37 cellular contexts compared by ENCODE assay signal in genomic region chr2:240446618-240447175, GRCh38.
"Had no signal": no experiment of that assay in that cellular context is flagged by ENCODE, and none has a peak within 500 bp of the region (broad histone marks: within the 10 kb centered on the region; RNA-seq: fewer than 3 reads in every experiment).

No MANE protein-coding gene starts in this region.

- H3K4me1 Mint-ChIP-seq: activated CD4-positive, alpha-beta memory T cell treated with anti-CD3 and anti-CD28 coated beads, Interleukin-2, amount 10 ng/mL, durations not matched to agents 7 days and 5 days; activated CD4-positive, alpha-beta T cell treated with anti-CD3 and anti-CD28 coated beads, Interleukin-2, amount 10 ng/mL, durations not matched to agents 24 days and 14 days; activated CD8-positive, alpha-beta memory T cell treated with anti-CD3 and anti-CD28 coated beads, Interleukin-2, amount 10 ng/mL, durations not matched to agents 7 days and 5 days; activated naive CD4-positive, alpha-beta T cell treated with anti-CD3 and anti-CD28 coated beads, Interleukin-2, amount 10 ng/mL, durations not matched to agents 7 days and 5 days; activated naive CD4-positive, alpha-beta T cell treated with anti-CD3 and anti-CD28 coated beads, Interleukin-2, amount 50 U/mL, for 24 hours; activated naive CD8-positive, alpha-beta T cell treated with anti-CD3 and anti-CD28 coated beads, Interleukin-2, amount 10 ng/mL, durations not matched to agents 7 days and 5 days; activated naive CD8-positive, alpha-beta T cell treated with anti-CD3 and anti-CD28 coated beads, Interleukin-2, amount 50 U/mL, for 24 hours had no signal

- H3K27ac ChIP-seq: ascending aorta, body of pancreas, brain microvascular endothelial cell, breast epithelium, VCaP had no signal

- H3K36me3 Mint-ChIP-seq: activated CD8-positive, alpha-beta memory T cell treated with anti-CD3 and anti-CD28 coated beads, Interleukin-2, amount 10 ng/mL, durations not matched to agents 7 days and 5 days; activated naive CD4-positive, alpha-beta T cell treated with anti-CD3 and anti-CD28 coated beads, Interleukin-2, amount 10 ng/mL, durations not matched to agents 7 days and 5 days; activated naive CD4-positive, alpha-beta T cell treated with anti-CD3 and anti-CD28 coated beads, Interleukin-2, amount 50 U/mL, for 24 hours; activated naive CD8-positive, alpha-beta T cell; activated naive CD8-positive, alpha-beta T cell treated with anti-CD3 and anti-CD28 coated beads, Interleukin-2, amount 10 ng/mL, durations not matched to agents 7 days and 5 days had no signal

- H3K9me3 Mint-ChIP-seq: activated B cell treated with CpG ODN at 0.5 μM for 24 hours; activated CD4-positive, alpha-beta memory T cell treated with anti-CD3 and anti-CD28 coated beads, Interleukin-2, amount 10 ng/mL, durations not matched to agents 7 days and 5 days; activated CD4-positive, alpha-beta T cell treated with anti-CD3 and anti-CD28 coated beads, Interleukin-2, amount 10 ng/mL, durations not matched to agents 24 days and 14 days; activated naive CD4-positive, alpha-beta T cell treated with anti-CD3 and anti-CD28 coated beads, Interleukin-2, amount 10 ng/mL, durations not matched to agents 7 days and 5 days; activated naive CD4-positive, alpha-beta T cell treated with anti-CD3 and anti-CD28 coated beads, Interleukin-2, amount 50 U/mL, for 24 hours; activated naive CD8-positive, alpha-beta T cell treated with anti-CD3 and anti-CD28 coated beads, Interleukin-2, amount 10 ng/mL, durations not matched to agents 7 days and 5 days; activated naive CD8-positive, alpha-beta T cell treated with anti-CD3 and anti-CD28 coated beads, Interleukin-2, amount 50 U/mL, for 24 hours; activated T-cell treated with anti-CD3 and anti-CD28 coated beads, Interleukin-2, amount 50 U/mL, for 24 hours; activated T-helper 2 cell treated with anti-CD3 and anti-CD28 coated beads, Interferon-gamma antibody, Interleukin-2, Interleukin-4, amounts not matched to agents 10 μg/mL and 5 μg/mL and 100 μg/mL, durations not matched to agents 14 hours and 24 hours and 36 hours; central memory CD8-positive, alpha-beta T cell; T-helper 1 cell treated with Interleukin-12 subunit alpha and Interleukin-12 subunit beta and Interleukin-4 antibody, amounts not matched to agents 30 μg/mL and 1 μg/mL, for 36 hours; T-helper 2 cell treated with Interferon-gamma antibody and Interleukin-4, amounts not matched to agents 5 μg/mL and 100 μg/mL, for 36 hours had no signal

- H3K4me3 Mint-ChIP-seq: activated B cell treated with CpG ODN at 0.5 μM for 24 hours; activated CD4-positive, alpha-beta memory T cell treated with anti-CD3 and anti-CD28 coated beads, Interleukin-2, amount 10 ng/mL, durations not matched to agents 7 days and 5 days; activated CD4-positive, alpha-beta T cell treated with anti-CD3 and anti-CD28 coated beads, Interleukin-2, amount 10 ng/mL, durations not matched to agents 24 days and 14 days; activated CD8-positive, alpha-beta memory T cell treated with anti-CD3 and anti-CD28 coated beads, Interleukin-2, amount 10 ng/mL, durations not matched to agents 7 days and 5 days; activated CD8-positive, alpha-beta T cell treated with anti-CD3 and anti-CD28 coated beads, Interleukin-2, amount 10 ng/mL, durations not matched to agents 7 days and 5 days; activated naive CD4-positive, alpha-beta T cell treated with anti-CD3 and anti-CD28 coated beads, Interleukin-2, amount 10 ng/mL, durations not matched to agents 7 days and 5 days; activated naive CD4-positive, alpha-beta T cell treated with anti-CD3 and anti-CD28 coated beads, Interleukin-2, amount 50 U/mL, for 24 hours; activated naive CD8-positive, alpha-beta T cell; activated naive CD8-positive, alpha-beta T cell treated with anti-CD3 and anti-CD28 coated beads, Interleukin-2, amount 10 ng/mL, durations not matched to agents 7 days and 5 days; activated naive CD8-positive, alpha-beta T cell treated with anti-CD3 and anti-CD28 coated beads, Interleukin-2, amount 50 U/mL, for 24 hours; activated T-cell treated with anti-CD3 and anti-CD28 coated beads, Interleukin-2, amount 50 U/mL, for 24 hours; central memory CD8-positive, alpha-beta T cell; T-helper 1 cell treated with Interleukin-12 subunit alpha and Interleukin-12 subunit beta and Interleukin-4 antibody, amounts not matched to agents 30 μg/mL and 1 μg/mL, for 36 hours; T-helper 2 cell treated with Interferon-gamma antibody and Interleukin-4, amounts not matched to agents 5 μg/mL and 100 μg/mL, for 36 hours had no signal

- H3K27me3 ChIP-seq: ascending aorta, body of pancreas, brain microvascular endothelial cell, breast epithelium had no signal

- H3K4me3 ChIP-seq: ascending aorta, body of pancreas, breast epithelium had no signal

- H3K36me3 ChIP-seq: brain microvascular endothelial cell, breast epithelium had no signal

- DNase-seq: activated B cell treated with CpG ODN at 0.5 μM for 24 hours; activated CD4-positive, alpha-beta memory T cell treated with anti-CD3 and anti-CD28 coated beads, Interleukin-2, amount 10 ng/mL, durations not matched to agents 7 days and 5 days; activated CD4-positive, alpha-beta T cell treated with anti-CD3 and anti-CD28 coated beads for 4 hours; activated CD4-positive, alpha-beta T cell treated with anti-CD3 and anti-CD28 coated beads, Interleukin-2, amount 10 ng/mL, durations not matched to agents 24 days and 14 days; activated CD4-positive, alpha-beta T cell treated with anti-CD3 and anti-CD28 coated beads, Interleukin-2, amount 50 U/mL, for 1 hour; activated CD4-positive, alpha-beta T cell treated with anti-CD3 and anti-CD28 coated beads, Interleukin-2, amount 50 U/mL, for 48 hours; activated CD4-positive, CD25-positive, alpha-beta regulatory T cell treated with anti-CD3 and anti-CD28 coated beads, Interleukin-2, amount 50 U/mL, for 72 hours; activated CD8-positive, alpha-beta memory T cell treated with anti-CD3 and anti-CD28 coated beads for 24 hours; activated CD8-positive, alpha-beta memory T cell treated with anti-CD3 and anti-CD28 coated beads, Interleukin-2, amount 10 ng/mL, durations not matched to agents 7 days and 5 days; activated CD8-positive, alpha-beta memory T cell treated with anti-CD3 and anti-CD28 coated beads, Interleukin-2, amount 50 U/mL, for 48 hours; activated CD8-positive, alpha-beta T cell treated with anti-CD3 and anti-CD28 coated beads, Interleukin-2, amount 10 ng/mL, durations not matched to agents 7 days and 5 days; activated effector memory CD4-positive, alpha-beta T cell treated with Interleukin-2 at 50 U/mL for 16 hours; activated gamma-delta T cell; activated naive CD4-positive, alpha-beta T cell treated with anti-CD3 and anti-CD28 coated beads, Interleukin-2, amount 10 ng/mL, durations not matched to agents 7 days and 5 days; activated naive CD4-positive, alpha-beta T cell treated with Interleukin-2 at 50 U/mL for 16 hours; activated naive CD8-positive, alpha-beta T cell treated with anti-CD3 and anti-CD28 coated beads, Interleukin-2, amount 10 ng/mL, durations not matched to agents 7 days and 5 days; activated naive CD8-positive, alpha-beta T cell treated with anti-CD3 and anti-CD28 coated beads, Interleukin-2, amount 50 U/mL, for 24 hours; activated T-cell treated with anti-CD3 and anti-CD28 coated beads, Interleukin-2, amount 50 U/mL, for 24 hours; activated T-cell treated with anti-CD3 and anti-CD28 coated beads, Interleukin-2, amount 50 U/mL, for 48 hours; amygdala; anterior cingulate cortex; body of pancreas; brain microvascular endothelial cell; SW 1271; T-helper 1 cell; T-helper 2 cell; T-helper 9 cell had no signal

- H3K9me3 ChIP-seq: ascending aorta, body of pancreas, breast epithelium had no signal

- H3K27ac Mint-ChIP-seq: activated B cell treated with CpG ODN at 0.5 μM for 24 hours; activated CD4-positive, alpha-beta memory T cell treated with anti-CD3 and anti-CD28 coated beads, Interleukin-2, amount 10 ng/mL, durations not matched to agents 7 days and 5 days; activated CD4-positive, alpha-beta T cell treated with anti-CD3 and anti-CD28 coated beads, Interleukin-2, amount 10 ng/mL, durations not matched to agents 24 days and 14 days; activated CD8-positive, alpha-beta memory T cell treated with anti-CD3 and anti-CD28 coated beads, Interleukin-2, amount 10 ng/mL, durations not matched to agents 7 days and 5 days; activated CD8-positive, alpha-beta T cell treated with anti-CD3 and anti-CD28 coated beads, Interleukin-2, amount 10 ng/mL, durations not matched to agents 7 days and 5 days; activated naive CD4-positive, alpha-beta T cell treated with anti-CD3 and anti-CD28 coated beads, Interleukin-2, amount 10 ng/mL, durations not matched to agents 7 days and 5 days; activated naive CD4-positive, alpha-beta T cell treated with anti-CD3 and anti-CD28 coated beads, Interleukin-2, amount 50 U/mL, for 24 hours; activated naive CD8-positive, alpha-beta T cell; activated naive CD8-positive, alpha-beta T cell treated with anti-CD3 and anti-CD28 coated beads, Interleukin-2, amount 10 ng/mL, durations not matched to agents 7 days and 5 days; activated naive CD8-positive, alpha-beta T cell treated with anti-CD3 and anti-CD28 coated beads, Interleukin-2, amount 50 U/mL, for 24 hours; activated T-cell treated with anti-CD3 and anti-CD28 coated beads, Interleukin-2, amount 50 U/mL, for 24 hours; activated T-helper 2 cell treated with anti-CD3 and anti-CD28 coated beads, Interferon-gamma antibody, Interleukin-2, Interleukin-4, amounts not matched to agents 10 μg/mL and 5 μg/mL and 100 μg/mL, durations not matched to agents 14 hours and 24 hours and 36 hours; T-helper 1 cell treated with Interleukin-12 subunit alpha and Interleukin-12 subunit beta and Interleukin-4 antibody, amounts not matched to agents 30 μg/mL and 1 μg/mL, for 36 hours; T-helper 2 cell treated with Interferon-gamma antibody and Interleukin-4, amounts not matched to agents 5 μg/mL and 100 μg/mL, for 36 hours had no signal

- FAIRE-seq: TTC549 had no signal
